Comparison of ENCODE assay signal across 1 cellular context in genomic region chr13:24267801-24268200, GRCh38.
TF ChIP-seq lines count a peak whose summit lies in the region.

No MANE protein-coding gene starts in this region.

TF ChIP-seq in SK-N-SH, 30 proteins besides CTCF, POLR2A, EP300 and RAD21 (continued from another document):
- no peak for TF ChIP-seq REST (IDR thresholded peaks at IDR 0.05; ENCODE audit: low read depth, low read length)
